1 cellular context compared by ENCODE assay signal in the genomic region with DNA sequence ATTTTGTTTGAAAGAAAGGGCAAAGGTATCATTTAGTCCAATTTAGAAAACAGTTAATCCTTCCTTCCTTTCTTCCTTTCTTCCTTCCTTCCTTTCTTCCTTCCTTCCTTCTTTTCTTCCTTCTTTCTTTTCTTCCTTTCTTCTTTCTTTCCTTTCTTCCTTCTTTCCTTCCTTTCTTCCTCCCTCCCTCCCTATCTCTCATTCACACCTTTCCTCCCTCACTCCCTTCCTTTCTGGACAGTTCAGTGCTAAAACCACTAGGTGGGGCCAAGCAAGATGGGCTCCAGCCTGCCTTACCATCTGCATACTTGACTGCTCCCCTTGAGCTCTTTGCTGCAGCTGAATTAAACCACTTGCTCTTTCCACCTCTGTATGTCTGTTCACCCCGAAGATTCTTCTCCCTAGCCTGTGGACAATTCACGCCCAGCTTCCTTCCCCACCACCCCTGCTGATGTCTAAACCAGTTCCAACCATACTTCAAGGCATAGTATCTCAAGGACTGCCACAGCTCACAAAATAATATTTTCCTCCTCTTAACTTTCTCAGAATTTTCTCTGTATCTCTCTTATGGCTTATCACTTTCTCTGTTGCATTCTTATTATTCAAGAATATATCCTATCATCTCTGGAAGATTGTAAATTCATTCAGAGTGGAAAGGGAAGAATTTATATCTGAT.
TF ChIP-seq lines count a peak whose summit lies in the region.

No MANE protein-coding gene starts in this region.

TF ChIP-seq in K562, 482 proteins besides CTCF, POLR2A, EP300 and RAD21 (continued from another document and continues in another):
- TF ChIP-seq, protein P1, sequence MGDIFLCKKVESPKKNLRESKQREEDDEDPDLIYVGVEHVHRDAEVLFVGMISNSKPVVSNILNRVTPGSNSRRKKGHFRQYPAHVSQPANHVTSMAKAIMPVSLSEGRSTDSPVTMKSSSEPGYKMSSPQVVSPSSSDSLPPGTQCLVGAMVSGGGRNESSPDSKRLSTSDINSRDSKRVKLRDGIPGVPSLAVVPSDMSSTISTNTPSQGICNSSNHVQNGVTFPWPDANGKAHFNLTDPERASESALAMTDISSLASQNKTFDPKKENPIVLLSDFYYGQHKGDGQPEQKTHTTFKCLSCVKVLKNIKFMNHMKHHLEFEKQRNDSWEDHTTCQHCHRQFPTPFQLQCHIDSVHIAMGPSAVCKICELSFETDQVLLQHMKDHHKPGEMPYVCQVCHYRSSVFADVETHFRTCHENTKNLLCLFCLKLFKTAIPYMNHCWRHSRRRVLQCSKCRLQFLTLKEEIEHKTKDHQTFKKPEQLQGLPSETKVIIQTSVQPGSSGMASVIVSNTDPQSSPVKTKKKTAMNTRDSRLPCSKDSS (IDR thresholded peaks at IDR 0.05; ENCODE audit: low read depth, partially characterized antibody): no peak
- TF ChIP-seq FOXJ3 (CRISPR knock-in tag; IDR thresholded peaks at IDR 0.05) (no peak), AFF1 (IDR thresholded peaks at IDR 0.05; ENCODE audit: low read depth in 1 of 2, partially characterized antibody in 2 of 2) (no peak), WHSC1 (IDR thresholded peaks at IDR 0.05; ENCODE audit: low read length) (no peak), RNF2 (IDR thresholded peaks at IDR 0.05) (no peak), SNRNP70 (optimal IDR thresholded peaks at IDR 0.05; ENCODE audit: low read depth, low read length) (no peak), SAP30 (IDR thresholded peaks at IDR 0.05; ENCODE audit: borderline replicate concordance, insufficient read depth, low read depth, low read length, poor library complexity, severe bottlenecking) (no peak), CHD7 (IDR thresholded peaks at IDR 0.05; ENCODE audit: low read depth, low read length) (no peak), DPF2 (IDR thresholded peaks at IDR 0.05) (0 out of 2 replicates have a peak, but pooled peaks have one; percentile 15), TEAD2 (tag; IDR thresholded peaks at IDR 0.05) (no peak), NR2F6 (CRISPR knock-in tag; IDR thresholded peaks at IDR 0.05) (no peak), ZNF766 (CRISPR knock-in tag; conservative IDR thresholded peaks at IDR 0.05) (no peak), ZC3H8 (IDR thresholded peaks at IDR 0.05) (no peak), HDGF (IDR thresholded peaks at IDR 0.05) (no peak), CHCHD3 (CRISPR knock-in tag; IDR thresholded peaks at IDR 0.05) (no peak), RBBP5 (IDR thresholded peaks at IDR 0.05; ENCODE audit: borderline replicate concordance, insufficient read depth, low read length, poor library complexity, severe bottlenecking) (no peak), TAF9B (IDR thresholded peaks at IDR 0.05; ENCODE audit: partially characterized antibody) (no peak), KDM4B (IDR thresholded peaks at IDR 0.05; ENCODE audit: borderline replicate concordance in 2 of 2, low read depth in 1 of 2) (no peak), CBFA2T3 (IDR thresholded peaks at IDR 0.05) (peak; percentile 32), ZNF740 (CRISPR knock-in tag; IDR thresholded peaks at IDR 0.05) (no peak), ZNF740 (tag; IDR thresholded peaks at IDR 0.05) (no peak), HLTF (IDR thresholded peaks at IDR 0.05) (0 out of 2 replicates have a peak, but pooled peaks have one; percentile 35), HDAC1 (IDR thresholded peaks at IDR 0.05) (peak in 1 of 2 experiments; percentile 52; a peak in 1 of 4 replicates), ADNP (tag; IDR thresholded peaks at IDR 0.05) (no peak), CBX3 (IDR thresholded peaks at IDR 0.05; ENCODE audit: borderline replicate concordance in 1 of 2, low read length in 2 of 2) (no peak), SIRT6 (IDR thresholded peaks at IDR 0.05; ENCODE audit: low read depth, low read length) (no peak), CTCFL (IDR thresholded peaks at IDR 0.05; ENCODE audit: borderline replicate concordance, insufficient read depth, low read depth, low read length, poor library complexity, severe bottlenecking) (peak; percentile 41), ZFX (CRISPR knock-in tag; IDR thresholded peaks at IDR 0.05) (no peak), EHMT2 (IDR thresholded peaks at IDR 0.05) (0 out of 2 replicates have a peak, but pooled peaks have one; percentile 38), HDAC3 (IDR thresholded peaks at IDR 0.05; ENCODE audit: borderline replicate concordance, partially characterized antibody) (no peak)
- TF ChIP-seq, protein P2, sequence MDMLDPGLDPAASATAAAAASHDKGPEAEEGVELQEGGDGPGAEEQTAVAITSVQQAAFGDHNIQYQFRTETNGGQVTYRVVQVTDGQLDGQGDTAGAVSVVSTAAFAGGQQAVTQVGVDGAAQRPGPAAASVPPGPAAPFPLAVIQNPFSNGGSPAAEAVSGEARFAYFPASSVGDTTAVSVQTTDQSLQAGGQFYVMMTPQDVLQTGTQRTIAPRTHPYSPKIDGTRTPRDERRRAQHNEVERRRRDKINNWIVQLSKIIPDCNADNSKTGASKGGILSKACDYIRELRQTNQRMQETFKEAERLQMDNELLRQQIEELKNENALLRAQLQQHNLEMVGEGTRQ (CRISPR knock-in tag; IDR thresholded peaks at IDR 0.05): no peak
- TF ChIP-seq, protein P3, sequence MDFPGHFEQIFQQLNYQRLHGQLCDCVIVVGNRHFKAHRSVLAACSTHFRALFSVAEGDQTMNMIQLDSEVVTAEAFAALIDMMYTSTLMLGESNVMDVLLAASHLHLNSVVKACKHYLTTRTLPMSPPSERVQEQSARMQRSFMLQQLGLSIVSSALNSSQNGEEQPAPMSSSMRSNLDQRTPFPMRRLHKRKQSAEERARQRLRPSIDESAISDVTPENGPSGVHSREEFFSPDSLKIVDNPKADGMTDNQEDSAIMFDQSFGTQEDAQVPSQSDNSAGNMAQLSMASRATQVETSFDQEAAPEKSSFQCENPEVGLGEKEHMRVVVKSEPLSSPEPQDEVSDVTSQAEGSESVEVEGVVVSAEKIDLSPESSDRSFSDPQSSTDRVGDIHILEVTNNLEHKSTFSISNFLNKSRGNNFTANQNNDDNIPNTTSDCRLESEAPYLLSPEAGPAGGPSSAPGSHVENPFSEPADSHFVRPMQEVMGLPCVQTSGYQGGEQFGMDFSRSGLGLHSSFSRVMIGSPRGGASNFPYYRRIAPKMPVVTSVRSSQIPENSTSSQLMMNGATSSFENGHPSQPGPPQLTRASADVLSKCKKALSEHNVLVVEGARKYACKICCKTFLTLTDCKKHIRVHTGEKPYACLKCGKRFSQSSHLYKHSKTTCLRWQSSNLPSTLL (IDR thresholded peaks at IDR 0.05): no peak
